ENCODE assay signal across 11 cellular contexts in the genomic region with DNA sequence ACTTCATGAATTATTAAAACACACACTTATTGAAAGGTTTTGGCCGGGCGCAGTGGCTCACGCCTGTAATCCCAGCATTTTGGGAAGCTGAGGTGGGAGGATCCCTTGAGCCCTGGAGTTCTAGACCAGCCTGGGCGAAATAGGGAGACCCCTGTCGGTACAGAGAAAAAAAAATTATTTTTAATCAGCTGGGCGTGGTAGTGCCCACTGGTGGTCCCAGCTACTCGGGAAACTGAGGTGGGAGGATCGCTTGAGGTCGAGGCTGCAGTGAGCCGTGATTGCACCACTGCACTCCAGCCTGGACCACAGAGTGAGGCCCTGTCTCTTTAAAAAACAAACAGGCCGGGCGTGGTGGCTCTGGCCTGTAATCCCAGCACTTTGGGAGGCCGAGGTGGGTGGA. TPM values are rescaled to one million over a fixed set of nuclear protein-coding genes. Genes with fewer than 3 reads are reported as not detected.
A peak's percentile ranks its signal among the peaks of the same experiment; 100 is the strongest.
DNase-seq lines count a peak whose midpoint lies in the region; ATAC-seq, FAIRE-seq and TF ChIP-seq lines count a peak whose summit lies in the region.
"Had no signal": no experiment of that assay in that cellular context is flagged by ENCODE, and none has a peak within 500 bp of the region (broad histone marks: within the 10 kb centered on the region; RNA-seq: fewer than 3 reads in every experiment).

No MANE protein-coding gene starts in this region.

- intact Hi-C loops in colonic mucosa (cut with DNase I) = no loop called here

- H3K9me3 Mint-ChIP-seq in CD4-positive, CD25-positive, alpha-beta regulatory T cell = no peaks in the 10 kb centered on the region
- H3K9me3 Mint-ChIP-seq in activated naive CD8-positive, alpha-beta T cell treated with anti-CD3 and anti-CD28 coated beads for 36 hours = no peaks in the 10 kb centered on the region
- H3K9me3 Mint-ChIP-seq in naive B cell = no peaks in the 10 kb centered on the region

- no peaks in the 10 kb centered on the region for H4K20me1 ChIP-seq in GM23248 (ENCODE audit: insufficient read depth)

- DNase-seq in CD4-positive, CD25-positive, alpha-beta regulatory T cell = no peak
- DNase-seq in GM23248 (no peak), naive B cell (no peak), colonic mucosa (no peak), small intestine (no peak)
- DNase-seq in activated naive CD8-positive, alpha-beta T cell treated with anti-CD3 and anti-CD28 coated beads for 36 hours = no peak
- DNase-seq: EL had no signal

- no peaks in the 10 kb centered on the region for H3K36me3 ChIP-seq in CD4-positive, CD25-positive, alpha-beta regulatory T cell (ENCODE audit: control insufficient read depth, insufficient read depth, low read length)
- no peaks in the 10 kb centered on the region for H3K36me3 ChIP-seq in GM23248 (ENCODE audit: low read depth)
- no peaks in the 10 kb centered on the region for H3K36me3 ChIP-seq in colonic mucosa
- H3K36me3 ChIP-seq in small intestine (ENCODE audit: control insufficient read depth in 2 of 2, insufficient read depth in 2 of 2, low read length in 2 of 2) = peaks cover 0 to 2% of the 10 kb centered on the region in 2 donors

- FAIRE-seq in small intestine (lab: Jason Lieb, UNC) = no peak
- FAIRE-seq: TTC549 had no signal

- ATAC-seq in CD4-positive, CD25-positive, alpha-beta regulatory T cell (ENCODE audit: low read depth in 2 of 2) = no peak
- ATAC-seq in naive B cell (ENCODE audit: low read depth in 2 of 2) (no peak), HG03457 (IDR thresholded peaks at IDR 0.05; ENCODE audit: unreplicated experiment) (no peak), HG03520 (IDR thresholded peaks at IDR 0.05; ENCODE audit: unreplicated experiment) (no peak)

- H3K4me1 Mint-ChIP-seq in CD4-positive, CD25-positive, alpha-beta regulatory T cell = peaks cover 5 to 37% (median 25%) of the 10 kb centered on the region in 4 donors
- H3K4me1 Mint-ChIP-seq in activated naive CD8-positive, alpha-beta T cell treated with anti-CD3 and anti-CD28 coated beads for 36 hours = peaks cover 25% of the 10 kb centered on the region
- H3K4me1 Mint-ChIP-seq in naive B cell = peaks cover 4 to 29% (median 20%) of the 10 kb centered on the region in 3 donors

- H2AFZ ChIP-seq in GM23248 = peak overlapping the region; percentile 89; the same call in 1 of the 2 replicates

- WGBS in GM23248 (ENCODE audit: low coverage in 1 of 2, low lambda C conversion rate in 2 of 2, missing lambda C conversion rate in 2 of 2), 2 experiments = 85 to 90% methylated on average over 13 of the region's 13 CpGs
- WGBS in small intestine, 3 donors = 74 to 83% (median 81%) methylated on average over 13 of the region's 13 CpGs

- peaks cover 42% of the 10 kb centered on the region for H3K79me2 ChIP-seq in GM23248 (ENCODE audit: insufficient read depth)

- H3K4me3 Mint-ChIP-seq in CD4-positive, CD25-positive, alpha-beta regulatory T cell = peak overlapping the region; percentile 98 to 100 (median 100)
- H3K4me3 Mint-ChIP-seq in activated naive CD8-positive, alpha-beta T cell treated with anti-CD3 and anti-CD28 coated beads for 36 hours = peak overlapping the region; percentile 100
- H3K4me3 Mint-ChIP-seq in naive B cell = peak overlapping the region in 7 of 8 donors; percentile 20 to 100 (median 98)

- H3K27me3 ChIP-seq in CD4-positive, CD25-positive, alpha-beta regulatory T cell (ENCODE audit: control insufficient read depth, insufficient read depth, low read length) = no peaks in the 10 kb centered on the region
- no peaks in the 10 kb centered on the region for H3K27me3 ChIP-seq in GM23248 (replicated peaks; ENCODE audit: insufficient read depth)
- no peaks in the 10 kb centered on the region for H3K27me3 ChIP-seq in colonic mucosa
- H3K27me3 ChIP-seq in small intestine (ENCODE audit: control insufficient read depth in 2 of 2, insufficient read depth in 2 of 2, low read length in 2 of 2) = no peaks in the 10 kb centered on the region
- H3K27me3 ChIP-seq: vagina had no signal

- H3K9me3 ChIP-seq in CD4-positive, CD25-positive, alpha-beta regulatory T cell (ENCODE audit: control insufficient read depth in 2 of 2, low read length in 2 of 2) = no peaks in the 10 kb centered on the region
- H3K9me3 ChIP-seq in GM23248 (ENCODE audit: low read depth) = no peaks in the 10 kb centered on the region
- no peaks in the 10 kb centered on the region for H3K9me3 ChIP-seq in colonic mucosa
- H3K9me3 ChIP-seq in small intestine (ENCODE audit: control insufficient read depth, low read depth) = no peaks in the 10 kb centered on the region
- H3K9me3 ChIP-seq: vagina had no signal

- H3K9ac ChIP-seq in GM23248 = no peak overlapping the region
- H3K9ac ChIP-seq in colonic mucosa (ENCODE audit: low read depth in 2 of 2, low read length in 2 of 2) = no peak overlapping the region

- TF ChIP-seq CTCF in colonic mucosa (IDR thresholded peaks at IDR 0.05) = no peak

- in situ Hi-C loops in GM23248 (cut with MboI) = no loop called here

- no peak overlapping the region for H3K4me3 ChIP-seq in CD4-positive, CD25-positive, alpha-beta regulatory T cell (ENCODE audit: low read depth, low read length)
- H3K4me3 ChIP-seq in GM23248 = no peak overlapping the region
- H3K4me3 ChIP-seq in colonic mucosa = no peak overlapping the region
- H3K4me3 ChIP-seq in small intestine (ENCODE audit: low read depth in 1 of 2, low read length in 2 of 2) = no peak overlapping the region

- no peaks in the 10 kb centered on the region for H3K9me2 ChIP-seq in GM23248 (ENCODE audit: insufficient read depth)

- peaks cover 10% of the 10 kb centered on the region for H3K36me3 Mint-ChIP-seq in CD4-positive, CD25-positive, alpha-beta regulatory T cell
- peaks cover 11% of the 10 kb centered on the region for H3K36me3 Mint-ChIP-seq in activated naive CD8-positive, alpha-beta T cell treated with anti-CD3 and anti-CD28 coated beads for 36 hours
- peaks cover 0 to 8% of the 10 kb centered on the region in 2 donors for H3K36me3 Mint-ChIP-seq in naive B cell

- peaks cover 10% of the 10 kb centered on the region for H3K27me3 Mint-ChIP-seq in CD4-positive, CD25-positive, alpha-beta regulatory T cell
- peaks cover 4% of the 10 kb centered on the region for H3K27me3 Mint-ChIP-seq in activated naive CD8-positive, alpha-beta T cell treated with anti-CD3 and anti-CD28 coated beads for 36 hours
- H3K27me3 Mint-ChIP-seq in naive B cell = no peaks in the 10 kb centered on the region

- peak overlapping the region; percentile 95 for H3K27ac ChIP-seq in CD4-positive, CD25-positive, alpha-beta regulatory T cell (ENCODE audit: insufficient read depth, low read length, poor library complexity, severe bottlenecking)
- H3K27ac ChIP-seq in GM23248 (no peak overlapping the region), colonic mucosa (no peak overlapping the region), small intestine (ENCODE audit: low read depth in 1 of 2, low read length in 1 of 2) (peak overlapping the region in 1 of 2 donors; percentile 24)

- H3K4me2 ChIP-seq in GM23248 (ENCODE audit: unreplicated experiment) = no peak overlapping the region

- H3F3A ChIP-seq in GM23248 (ENCODE audit: insufficient read depth) = peaks cover 13% of the 10 kb centered on the region; the same call in 1 of the 2 replicates

- peak overlapping the region; percentile 20 to 99 (median 99) for H3K27ac Mint-ChIP-seq in CD4-positive, CD25-positive, alpha-beta regulatory T cell
- no peak overlapping the region for H3K27ac Mint-ChIP-seq in activated naive CD8-positive, alpha-beta T cell treated with anti-CD3 and anti-CD28 coated beads for 36 hours
- peak overlapping the region in 1 of 6 donors; percentile 99 for H3K27ac Mint-ChIP-seq in naive B cell

- peaks cover 18% of the 10 kb centered on the region for H3K4me1 ChIP-seq in CD4-positive, CD25-positive, alpha-beta regulatory T cell (ENCODE audit: control insufficient read depth, insufficient read depth, low read length, poor library complexity, severe bottlenecking)
- H3K4me1 ChIP-seq in GM23248 (ENCODE audit: insufficient read depth) (peaks cover 3% of the 10 kb centered on the region; the same call in 1 of the 2 replicates), colonic mucosa (peaks cover 6% of the 10 kb centered on the region), small intestine (ENCODE audit: control insufficient read depth in 2 of 2, insufficient read depth in 1 of 2, low read depth in 1 of 2, low read length in 1 of 2) (no peaks in the 10 kb centered on the region)

RNA-seq across cellular contexts. Expression of gene GABPB2, which starts 1.7 kb away (rescaled TPM):
- total RNA-seq in CD4-positive, CD25-positive, alpha-beta regulatory T cell = 26.4 TPM
- polyA plus RNA-seq in CD4-positive, CD25-positive, alpha-beta regulatory T cell = 1 to 10 TPM; 5.4 to 8.1 (median 6.0) TPM
- total RNA-seq in GM23248 (2014; rRNA removed; shearing (Covaris generic)) = 14.7 and 14.9 TPM in 2 replicates
- polyA plus RNA-seq in GM23248 (2016; fragmentation: Nextera tagmentation; extraction: Ambion mirVana) (7.4 and 8.4 TPM in 2 replicates), naive B cell (ENCODE audit: low read depth in 6 of 6) (1 to 10 TPM; 2.4 to 9.2 (median 4.8) TPM), small intestine (1 to 10 TPM; 1.1 to 6.7 (median 3.4) TPM)
- total RNA-seq in activated naive CD8-positive, alpha-beta T cell treated with anti-CD3 and anti-CD28 coated beads for 36 hours = 10 to 100 TPM; 17.9 to 19.1 TPM
- total RNA-seq in colonic mucosa = 10 to 100 TPM; 13.1 to 15.2 TPM

RNA-seq across cellular contexts. Expression of gene MLLT11, which starts 12.0 kb away (rescaled TPM):
- total RNA-seq in CD4-positive, CD25-positive, alpha-beta regulatory T cell = 3.9 TPM
- 1 to 10 TPM; 3.1 to 4.4 (median 4.2) TPM for polyA plus RNA-seq in CD4-positive, CD25-positive, alpha-beta regulatory T cell
- total RNA-seq in GM23248 (2014; rRNA removed; shearing (Covaris generic)) = 1.9 and 3.7 TPM in 2 replicates
- polyA plus RNA-seq in GM23248 (2016; fragmentation: Nextera tagmentation; extraction: Ambion mirVana) (7.3 and 7.7 TPM in 2 replicates), naive B cell (ENCODE audit: low read depth in 6 of 6) (1 to 10 TPM in 5 of 6 donors, under 1 TPM in 1; 0.82 to 3.1 (median 2.5) TPM), small intestine (1 to 10 TPM in 1 of 3 donors, under 1 TPM in 2; 0.22 to 5.5 (median 0.54) TPM)
- 1 to 10 TPM; 4.9 to 5.0 TPM for total RNA-seq in activated naive CD8-positive, alpha-beta T cell treated with anti-CD3 and anti-CD28 coated beads for 36 hours
- 1 to 10 TPM in 1 of 2 donors, under 1 TPM in 1; 0.42 to 1.3 TPM for total RNA-seq in colonic mucosa

RNA-seq across cellular contexts. Expression of gene CDC42SE1, which starts 12.8 kb away (rescaled TPM):
- total RNA-seq in CD4-positive, CD25-positive, alpha-beta regulatory T cell = 496 TPM
- 100 to 1,000 TPM; 119 to 152 (median 140) TPM for polyA plus RNA-seq in CD4-positive, CD25-positive, alpha-beta regulatory T cell
- 52.2 and 63.2 TPM in 2 replicates for total RNA-seq in GM23248 (2014; rRNA removed; shearing (Covaris generic))
- 17.3 and 18.2 TPM in 2 replicates for polyA plus RNA-seq in GM23248 (2016; fragmentation: Nextera tagmentation; extraction: Ambion mirVana)
- 100 to 1,000 TPM; 128 TPM for total RNA-seq in activated naive CD8-positive, alpha-beta T cell treated with anti-CD3 and anti-CD28 coated beads for 36 hours
- polyA plus RNA-seq in naive B cell (ENCODE audit: low read depth in 6 of 6) = 100 to 1,000 TPM in 5 of 6 donors, 10 to 100 TPM in 1; 98.9 to 152 (median 119) TPM
- 10 to 100 TPM; 57.9 to 66.8 TPM for total RNA-seq in colonic mucosa
- polyA plus RNA-seq in small intestine = 10 to 100 TPM; 22.8 to 35.3 (median 29.5) TPM

RNA-seq across cellular contexts. Expression of gene C1orf56, which starts 24.7 kb away (rescaled TPM):
- total RNA-seq in CD4-positive, CD25-positive, alpha-beta regulatory T cell = 0.67 TPM
- polyA plus RNA-seq in CD4-positive, CD25-positive, alpha-beta regulatory T cell = 1 to 10 TPM; 3.5 to 4.8 (median 4.1) TPM
- total RNA-seq in GM23248 (2014; rRNA removed; shearing (Covaris generic)) = 1.0 and 2.8 TPM in 2 replicates
- 15.8 and 17.7 TPM in 2 replicates for polyA plus RNA-seq in GM23248 (2016; fragmentation: Nextera tagmentation; extraction: Ambion mirVana)
- 1 to 10 TPM; 1.1 to 1.2 TPM for total RNA-seq in activated naive CD8-positive, alpha-beta T cell treated with anti-CD3 and anti-CD28 coated beads for 36 hours
- 10 to 100 TPM in 1 of 6 donors, 1 to 10 TPM in 5; 1.3 to 10.7 (median 8.2) TPM for polyA plus RNA-seq in naive B cell (ENCODE audit: low read depth in 6 of 6)
- total RNA-seq in colonic mucosa = 1 to 10 TPM; 2.6 to 3.2 TPM
- 1 to 10 TPM in 2 of 3 donors, under 1 TPM in 1; 0.67 to 4.6 (median 2.8) TPM for polyA plus RNA-seq in small intestine

RNA-seq across cellular contexts. Expression of gene BNIPL, which starts 35.8 kb away (rescaled TPM):
- 0.94 TPM for total RNA-seq in CD4-positive, CD25-positive, alpha-beta regulatory T cell
- under 1 TPM; 0.07 to 0.43 (median 0.18) TPM for polyA plus RNA-seq in CD4-positive, CD25-positive, alpha-beta regulatory T cell
- total RNA-seq in GM23248 (2014; rRNA removed; shearing (Covaris generic)) = not detected in 2 replicates
- polyA plus RNA-seq in GM23248 (2016; fragmentation: Nextera tagmentation; extraction: Ambion mirVana) (0.09 TPM in 1 of 2 replicates, not detected in the other), naive B cell (ENCODE audit: low read depth in 6 of 6) (under 1 TPM in 1 of 6 donors, not detected in 5; 0.19 TPM), small intestine (under 1 TPM; 0.27 to 0.89 (median 0.39) TPM)
- under 1 TPM; 0.52 to 0.54 TPM for total RNA-seq in activated naive CD8-positive, alpha-beta T cell treated with anti-CD3 and anti-CD28 coated beads for 36 hours
- total RNA-seq in colonic mucosa = 1 to 10 TPM in 1 of 2 donors, under 1 TPM in 1; 0.69 to 1.9 TPM
